In genomic region chr9:17315341-17315740, GRCh38 we compare ENCODE assay signal across 25 cellular contexts.
"Had no signal": no experiment of that assay in that cellular context is flagged by ENCODE, and none has a peak within 500 bp of the region (broad histone marks: within the 10 kb centered on the region; RNA-seq: fewer than 3 reads in every experiment).

No MANE protein-coding gene starts in this region.

- H3K36me3 ChIP-seq: brain microvascular endothelial cell, colonic mucosa, gastrocnemius medialis, ovary, prostate gland, spleen, upper lobe of left lung had no signal

- H3K4me1 ChIP-seq: colonic mucosa, gastrocnemius medialis, prostate gland, spleen, upper lobe of left lung had no signal

- H3K4me3 ChIP-seq: colonic mucosa, dorsolateral prefrontal cortex, gastrocnemius medialis, ovary, prostate gland, spleen, upper lobe of left lung had no signal

- H3K27ac ChIP-seq: brain microvascular endothelial cell, colonic mucosa, dorsolateral prefrontal cortex, gastrocnemius medialis, ovary, prostate gland, spleen, upper lobe of left lung had no signal

- DNase-seq: activated CD8-positive, alpha-beta memory T cell treated with anti-CD3 and anti-CD28 coated beads, Interleukin-2, amount 50 U/mL, for 48 hours; activated naive CD4-positive, alpha-beta T cell treated with Interleukin-2 at 50 U/mL for 16 hours; activated naive CD8-positive, alpha-beta T cell treated with anti-CD3 and anti-CD28 coated beads for 36 hours; activated T-cell treated with anti-CD3 and anti-CD28 coated beads, Interleukin-2, amount 50 U/mL, for 4 hours; amygdala; brain microvascular endothelial cell; caudate nucleus; colonic mucosa; dorsolateral prefrontal cortex; effector memory CD8-positive, alpha-beta T cell; gastrocnemius medialis; hippocampal formation; left ventricle myocardium superior; mammary epithelial cell; ovary; spleen; stimulated activated CD4-positive, alpha-beta T cell treated with anti-CD3 and anti-CD28 coated beads, Interleukin-4, amount 100 ng/mL, for 1 hour; stimulated activated naive CD8-positive, alpha-beta T cell treated with anti-CD3 and anti-CD28 coated beads, Interleukin-15, Interleukin-2, amounts not matched to agents 100 U/mL and 50 U/mL, for 24 hours; T-helper 1 cell; upper lobe of left lung had no signal

- FAIRE-seq: endothelial cell of umbilical vein, islet of Langerhans had no signal

- ATAC-seq: activated T-cell treated with anti-CD3 and anti-CD28 coated beads, Interleukin-2, amount 50 U/mL, for 4 hours; effector memory CD8-positive, alpha-beta T cell; esophagus mucosa; gastrocnemius medialis; left ventricle myocardium superior; natural killer cell treated with Interleukin-12 subunit alpha and Interleukin-12 subunit beta and Interleukin-15 and Interleukin-18, amount 100 ng/mL, for 72 hours; stimulated activated naive CD8-positive, alpha-beta T cell treated with anti-CD3 and anti-CD28 coated beads, Interleukin-15, Interleukin-2, amounts not matched to agents 100 U/mL and 50 U/mL, for 24 hours had no signal

- H3K27me3 ChIP-seq: brain microvascular endothelial cell, colonic mucosa, dorsolateral prefrontal cortex, gastrocnemius medialis, ovary, spleen, upper lobe of left lung had no signal

- H3K9me3 ChIP-seq: colonic mucosa, gastrocnemius medialis, ovary, prostate gland, upper lobe of left lung had no signal
